In the genomic region with DNA sequence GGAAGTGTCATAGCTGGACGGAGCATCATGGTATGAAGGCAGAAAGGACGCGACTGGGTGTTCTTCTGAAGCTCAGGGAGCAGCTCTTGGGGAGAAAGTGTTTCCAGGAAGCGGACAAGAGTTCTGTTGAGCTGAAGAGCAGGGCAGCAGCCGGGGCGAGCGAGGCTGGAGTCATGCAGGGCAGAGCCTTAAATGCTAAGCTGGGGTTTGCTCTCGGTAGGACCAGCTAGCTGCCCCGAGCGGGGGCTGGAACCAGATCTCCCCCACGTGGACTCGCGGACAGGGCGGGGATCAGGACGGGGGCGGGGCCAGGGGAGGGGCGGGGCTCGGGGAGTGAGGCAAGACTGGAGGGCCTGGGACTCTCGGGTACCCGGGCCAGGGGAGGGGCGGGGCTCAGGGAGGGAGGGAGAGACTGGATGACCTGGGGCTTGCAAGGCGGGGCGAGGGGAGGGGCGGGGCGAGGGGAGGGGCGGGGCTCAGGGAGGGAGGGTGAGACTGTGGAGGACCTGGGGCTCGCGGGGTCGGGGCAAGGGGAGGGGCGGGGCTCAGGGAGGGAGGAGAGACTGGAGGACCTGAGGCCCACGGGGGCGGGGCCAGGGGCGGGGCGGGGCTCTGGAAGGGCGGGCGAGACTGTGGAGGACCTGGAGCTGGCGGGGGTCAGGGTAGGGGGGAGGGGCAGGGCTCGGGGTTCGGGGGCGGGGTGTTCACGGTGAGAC, we compare ENCODE assay signal across 1 cellular context.
TF ChIP-seq lines count a peak whose summit lies in the region.

No MANE protein-coding gene starts in this region.

TF ChIP-seq in K562, 482 proteins besides CTCF, POLR2A, EP300 and RAD21 (continued from another document):
- TF ChIP-seq, protein P1, sequence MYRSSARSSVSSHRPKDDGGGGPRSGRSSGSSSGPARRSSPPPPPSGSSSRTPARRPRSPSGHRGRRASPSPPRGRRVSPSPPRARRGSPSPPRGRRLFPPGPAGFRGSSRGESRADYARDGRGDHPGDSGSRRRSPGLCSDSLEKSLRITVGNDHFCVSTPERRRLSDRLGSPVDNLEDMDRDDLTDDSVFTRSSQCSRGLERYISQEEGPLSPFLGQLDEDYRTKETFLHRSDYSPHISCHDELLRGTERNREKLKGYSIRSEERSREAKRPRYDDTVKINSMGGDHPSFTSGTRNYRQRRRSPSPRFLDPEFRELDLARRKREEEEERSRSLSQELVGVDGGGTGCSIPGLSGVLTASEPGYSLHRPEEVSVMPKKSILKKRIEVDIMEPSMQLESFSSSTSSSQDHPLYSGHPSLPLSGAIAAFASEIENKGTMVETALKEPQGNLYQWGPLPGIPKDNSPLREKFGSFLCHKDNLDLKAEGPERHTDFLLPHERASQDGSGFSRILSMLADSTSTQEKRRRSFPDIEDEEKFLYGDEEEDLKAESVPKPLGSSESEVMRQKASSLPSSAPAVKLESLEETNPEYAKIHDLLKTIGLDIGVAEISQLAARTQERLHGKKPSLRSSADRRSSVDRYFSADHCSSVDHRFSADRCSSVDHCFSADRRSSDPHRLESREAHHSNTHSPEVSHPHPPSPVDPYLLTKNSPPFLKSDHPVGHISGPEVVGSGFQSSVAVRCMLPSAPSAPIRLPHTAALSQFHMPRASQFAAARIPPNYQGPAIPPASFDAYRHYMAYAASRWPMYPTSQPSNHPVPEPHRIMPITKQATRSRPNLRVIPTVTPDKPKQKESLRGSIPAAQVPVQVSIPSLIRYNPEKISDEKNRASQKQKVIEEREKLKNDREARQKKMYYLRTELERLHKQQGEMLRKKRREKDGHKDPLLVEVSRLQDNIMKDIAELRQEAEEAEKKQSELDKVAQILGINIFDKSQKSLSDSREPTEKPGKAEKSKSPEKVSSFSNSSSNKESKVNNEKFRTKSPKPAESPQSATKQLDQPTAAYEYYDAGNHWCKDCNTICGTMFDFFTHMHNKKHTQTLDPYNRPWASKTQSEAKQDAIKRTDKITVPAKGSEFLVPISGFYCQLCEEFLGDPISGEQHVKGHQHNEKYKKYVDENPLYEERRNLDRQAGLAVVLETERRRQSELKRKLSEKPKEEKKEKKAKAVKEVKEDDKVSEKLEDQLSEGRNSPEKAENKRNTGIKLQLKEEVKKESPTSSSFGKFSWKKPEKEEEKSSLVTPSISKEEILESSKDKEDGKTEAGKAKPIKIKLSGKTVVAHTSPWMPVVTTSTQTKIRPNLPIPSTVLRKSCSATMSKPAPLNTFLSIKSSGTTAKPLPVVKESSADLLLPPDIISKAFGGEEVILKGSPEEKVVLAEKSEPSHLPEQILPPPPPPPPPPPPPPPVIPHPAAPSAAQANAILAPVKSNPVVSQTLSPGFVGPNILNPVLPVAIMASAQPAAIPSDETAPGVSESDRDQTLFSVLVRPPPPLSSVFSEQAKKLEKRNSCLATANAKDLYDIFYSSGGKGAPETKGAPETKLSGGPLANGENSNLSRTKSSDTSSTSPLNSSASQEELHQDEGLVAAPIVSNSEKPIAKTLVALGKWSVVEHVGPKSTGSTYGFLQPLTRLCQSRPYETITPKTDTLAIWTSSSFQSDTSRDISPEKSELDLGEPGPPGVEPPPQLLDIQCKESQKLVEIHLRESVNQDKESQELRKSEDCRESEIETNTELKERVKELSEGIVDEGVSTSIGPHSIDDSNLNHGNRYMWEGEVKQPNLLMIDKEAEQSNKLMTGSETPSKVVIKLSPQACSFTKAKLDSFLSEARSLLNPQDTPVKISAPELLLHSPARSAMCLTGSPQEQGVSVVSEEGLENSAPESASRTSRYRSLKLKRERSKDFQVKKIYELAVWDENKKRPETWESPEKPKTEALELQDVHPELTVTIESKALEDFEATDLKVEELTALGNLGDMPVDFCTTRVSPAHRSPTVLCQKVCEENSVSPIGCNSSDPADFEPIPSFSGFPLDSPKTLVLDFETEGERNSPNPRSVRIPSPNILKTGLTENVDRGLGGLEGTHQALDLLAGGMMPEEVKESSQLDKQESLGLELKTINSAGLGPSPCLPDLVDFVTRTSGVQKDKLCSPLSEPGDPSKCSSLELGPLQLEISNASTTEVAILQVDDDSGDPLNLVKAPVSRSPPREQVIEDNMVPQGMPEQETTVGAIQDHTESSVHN (IDR thresholded peaks at IDR 0.05; ENCODE audit: borderline replicate concordance in 1 of 2, low read depth in 1 of 2): no peak
